ENCODE assay signal across 1 cellular context in genomic region chr1:156814571-156815260, GRCh38.
TF ChIP-seq lines count a peak whose summit lies in the region.

No MANE protein-coding gene starts in this region.

TF ChIP-seq in GM12878, 131 proteins besides CTCF, POLR2A, EP300 and RAD21:
- no peak for TF ChIP-seq ZBTB40 (IDR thresholded peaks at IDR 0.05; ENCODE audit: borderline replicate concordance)
- TF ChIP-seq KAT2A (conservative IDR thresholded peaks at IDR 0.05; ENCODE audit: control insufficient read depth, low read depth, low read length) = no peak
- no peak for TF ChIP-seq TCF7 (IDR thresholded peaks at IDR 0.05; ENCODE audit: borderline replicate concordance)
- TF ChIP-seq USF2 (IDR thresholded peaks at IDR 0.05; ENCODE audit: borderline replicate concordance, low read depth, low read length) = no peak
